9 cellular contexts compared by ENCODE assay signal in genomic region chr3:15556512-15556911, GRCh38. TPM values are rescaled to one million over a fixed set of nuclear protein-coding genes. Genes with fewer than 3 reads are reported as not detected.
DNase-seq lines count a peak whose midpoint lies in the region; ATAC-seq lines count a peak whose summit lies in the region.
"Had no signal": no experiment of that assay in that cellular context is flagged by ENCODE, and none has a peak within 500 bp of the region (broad histone marks: within the 10 kb centered on the region; RNA-seq: fewer than 3 reads in every experiment).

No MANE protein-coding gene starts in this region.

- peaks cover 27% of the 10 kb centered on the region for H3K36me3 Mint-ChIP-seq in activated CD4-positive, alpha-beta T cell treated with anti-CD3 and anti-CD28 coated beads, Interleukin-2, amount 10 ng/mL, durations not matched to agents 24 days and 14 days (ENCODE audit: low read depth)

- ATAC-seq in HG02763 (IDR thresholded peaks at IDR 0.05; ENCODE audit: unreplicated experiment): peak; percentile 85
- peak; percentile 62 for ATAC-seq in sciatic nerve
- ATAC-seq: A549 had no signal

- no peaks in the 10 kb centered on the region for H3K27me3 Mint-ChIP-seq in activated CD4-positive, alpha-beta T cell treated with anti-CD3 and anti-CD28 coated beads, Interleukin-2, amount 10 ng/mL, durations not matched to agents 24 days and 14 days

- H3K9me3 Mint-ChIP-seq in activated CD4-positive, alpha-beta T cell treated with anti-CD3 and anti-CD28 coated beads, Interleukin-2, amount 10 ng/mL, durations not matched to agents 24 days and 14 days: no peaks in the 10 kb centered on the region

- intact Hi-C loops in activated CD4-positive, alpha-beta T cell treated with anti-CD3 and anti-CD28 coated beads, Interleukin-2, amount 10 ng/mL, durations not matched to agents 24 days and 14 days (cut with micrococcal nuclease): loop anchor here (2.0 kb wide), 3 partner anchors 22 to 354 kb away; no protein-coding TSS in a partner anchor
- intact Hi-C loops in sciatic nerve (cut with DNase I): loop anchor here (10.0 kb wide), 1 partner anchor 362 kb away; no protein-coding TSS in a partner anchor

- peaks cover 32% of the 10 kb centered on the region for H3K4me1 Mint-ChIP-seq in activated CD4-positive, alpha-beta T cell treated with anti-CD3 and anti-CD28 coated beads, Interleukin-2, amount 10 ng/mL, durations not matched to agents 24 days and 14 days

- peak overlapping the region; percentile 65 for H3K27ac Mint-ChIP-seq in activated CD4-positive, alpha-beta T cell treated with anti-CD3 and anti-CD28 coated beads, Interleukin-2, amount 10 ng/mL, durations not matched to agents 24 days and 14 days

- DNase-seq in activated CD4-positive, alpha-beta T cell treated with anti-CD3 and anti-CD28 coated beads, Interleukin-2, amount 10 ng/mL, durations not matched to agents 24 days and 14 days: peak; percentile 76
- DNase-seq in activated CD4-positive, alpha-beta T cell treated with anti-CD3 and anti-CD28 coated beads, Interleukin-2, amount 50 U/mL, for 1 hour: no peak
- DNase-seq in NOMO-1 treated with dmso at 0.1 percent for 144 hours (lab: John Stamatoyannopoulos, UW; ENCODE audit: unreplicated experiment) (peak; percentile 77), sciatic nerve (ENCODE audit: low spot score) (no peak), NCI-H146 (lab: John Stamatoyannopoulos, UW) (no peak), COLO829 (ENCODE audit: low spot score) (no peak), GOT3 (lab: John Stamatoyannopoulos, UW) (no peak)

- H3K4me3 Mint-ChIP-seq in activated CD4-positive, alpha-beta T cell treated with anti-CD3 and anti-CD28 coated beads, Interleukin-2, amount 10 ng/mL, durations not matched to agents 24 days and 14 days: peak overlapping the region; percentile 43

RNA-seq across cellular contexts. Expression of gene COLQ, which starts 35.0 kb away (rescaled TPM):
- total RNA-seq in activated CD4-positive, alpha-beta T cell treated with anti-CD3 and anti-CD28 coated beads, Interleukin-2, amount 10 ng/mL, durations not matched to agents 24 days and 14 days: 1.7 TPM in 2 replicates
- total RNA-seq in sciatic nerve: 6.3 TPM

RNA-seq across cellular contexts. Expression of gene HACL1, which starts 44.9 kb away (rescaled TPM):
- 19.3 and 21.4 TPM in 2 replicates for total RNA-seq in activated CD4-positive, alpha-beta T cell treated with anti-CD3 and anti-CD28 coated beads, Interleukin-2, amount 10 ng/mL, durations not matched to agents 24 days and 14 days
- 25.3 TPM for total RNA-seq in sciatic nerve

RNA-seq across cellular contexts. Expression of gene BTD, which starts 45.0 kb away (rescaled TPM):
- total RNA-seq in activated CD4-positive, alpha-beta T cell treated with anti-CD3 and anti-CD28 coated beads, Interleukin-2, amount 10 ng/mL, durations not matched to agents 24 days and 14 days: 2.0 and 2.1 TPM in 2 replicates
- 22.5 TPM for total RNA-seq in sciatic nerve

Comparison
In these comparisons a context has a peak if more than half of its experiments do, and no peak if none do; other contexts are left out.
1. DNase-seq: peak in activated CD4-positive, alpha-beta T cell treated with anti-CD3 and anti-CD28 coated beads, Interleukin-2, amount 10 ng/mL, durations not matched to agents 24 days and 14 days (single experiment) and NOMO-1 treated with dmso at 0.1 percent for 144 hours (single experiment); none in activated CD4-positive, alpha-beta T cell treated with anti-CD3 and anti-CD28 coated beads, Interleukin-2, amount 50 U/mL, for 1 hour (single experiment), sciatic nerve (single experiment), NCI-H146 (single experiment), COLO829 (single experiment) and GOT3 (single experiment).